Comparison of ENCODE assay signal across 8 cellular contexts in the genomic region with DNA sequence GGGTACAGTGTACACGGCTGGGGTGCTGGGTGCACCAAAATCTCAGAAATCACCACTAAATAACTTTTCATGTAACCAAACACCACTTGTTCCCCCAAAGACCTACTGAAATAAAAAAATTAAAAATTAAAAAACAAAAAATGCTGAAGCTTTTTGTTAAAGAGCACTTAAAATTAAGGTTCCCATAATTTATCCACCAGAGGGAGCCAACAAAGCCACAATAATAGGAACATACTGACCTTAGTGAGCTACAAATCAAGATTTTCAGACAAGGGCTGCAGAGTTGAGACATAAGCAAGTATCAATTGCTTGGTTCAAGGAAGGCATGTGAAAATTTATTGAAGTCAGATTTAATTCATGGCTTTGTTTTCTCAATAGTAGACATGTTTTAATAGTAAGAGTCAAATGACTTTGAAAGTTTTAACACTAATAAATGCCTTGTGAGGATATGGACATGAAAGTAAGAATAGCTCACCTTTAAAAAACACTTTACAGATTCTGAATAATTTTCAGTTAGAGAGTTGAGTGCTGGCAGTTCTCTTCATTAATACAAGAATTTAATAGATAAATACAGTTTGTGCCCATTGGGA. TPM values are rescaled to one million over a fixed set of nuclear protein-coding genes. Genes with fewer than 3 reads are reported as not detected.
DNase-seq lines count a peak whose midpoint lies in the region; ATAC-seq and TF ChIP-seq lines count a peak whose summit lies in the region.

No MANE protein-coding gene starts in this region.

- H3K36me3 ChIP-seq in right atrium auricular region: no peaks in the 10 kb centered on the region
- no peaks in the 10 kb centered on the region for H3K36me3 ChIP-seq in SU-DHL-6 (ENCODE audit: low read length)

- no peaks in the 10 kb centered on the region for H3K9me3 ChIP-seq in right atrium auricular region
- no peaks in the 10 kb centered on the region for H3K9me3 ChIP-seq in SU-DHL-6 (ENCODE audit: insufficient read depth, low read length)

- no peaks in the 10 kb centered on the region for H3F3A ChIP-seq in SU-DHL-6 (ENCODE audit: insufficient read depth)

- H3K27me3 Mint-ChIP-seq in glutamatergic neuron (ENCODE audit: unreplicated experiment): no peaks in the 10 kb centered on the region
- no peaks in the 10 kb centered on the region for H3K27me3 Mint-ChIP-seq in activated naive CD4-positive, alpha-beta T cell treated with anti-CD3 and anti-CD28 coated beads for 36 hours (ENCODE audit: low read depth)

- H3K27me3 ChIP-seq in right atrium auricular region: no peaks in the 10 kb centered on the region
- H3K27me3 ChIP-seq in SU-DHL-6 (ENCODE audit: low read length): no peaks in the 10 kb centered on the region

- no peaks in the 10 kb centered on the region for H3K36me3 Mint-ChIP-seq in glutamatergic neuron (ENCODE audit: unreplicated experiment)
- H3K36me3 Mint-ChIP-seq in activated naive CD4-positive, alpha-beta T cell treated with anti-CD3 and anti-CD28 coated beads for 36 hours (ENCODE audit: low read depth): no peaks in the 10 kb centered on the region

- CTCF ChIA-PET in activated naive CD4-positive, alpha-beta T cell treated with anti-CD3 and anti-CD28 coated beads for 36 hours (lab: Charles Lee): interaction anchor here (0.6 to 1.8 kb wide), 8 partner anchors 12 to 279 kb away, joined by 3 to 5 read pairs (median 4); no protein-coding TSS in a partner anchor

- no peak overlapping the region for H3K4me2 ChIP-seq in SU-DHL-6 (ENCODE audit: low read depth, low read length, poor library complexity, severe bottlenecking)

- no peak overlapping the region for H3K9ac ChIP-seq in SU-DHL-6 (ENCODE audit: low read length)

- H3K79me2 ChIP-seq in SU-DHL-6 (ENCODE audit: insufficient read depth, low read length): no peaks in the 10 kb centered on the region

- no peak for ATAC-seq in left cardiac atrium
- ATAC-seq in GM19455 (IDR thresholded peaks at IDR 0.05; ENCODE audit: unreplicated experiment): no peak
- no peak for ATAC-seq in HG03439 (IDR thresholded peaks at IDR 0.05; ENCODE audit: unreplicated experiment)

- no peaks in the 10 kb centered on the region for H3K9me2 ChIP-seq in SU-DHL-6 (replicated peaks; ENCODE audit: insufficient read depth, low read length)

- DNase-seq in right atrium auricular region (ENCODE audit: low spot score) (no peak), left cardiac atrium (no peak), glutamatergic neuron (no peak)
- no peak for DNase-seq in activated naive CD4-positive, alpha-beta T cell treated with anti-CD3 and anti-CD28 coated beads for 36 hours
- DNase-seq in activated CD8-positive, alpha-beta memory T cell treated with anti-CD3 and anti-CD28 coated beads, Interleukin-2, amount 50 U/mL, for 48 hours: no peak

- no peaks in the 10 kb centered on the region for H4K20me1 ChIP-seq in SU-DHL-6 (ENCODE audit: low read depth, low read length)

- no peak overlapping the region for H3K27ac Mint-ChIP-seq in glutamatergic neuron (ENCODE audit: unreplicated experiment)
- H3K27ac Mint-ChIP-seq in activated naive CD4-positive, alpha-beta T cell treated with anti-CD3 and anti-CD28 coated beads for 36 hours: no peak overlapping the region

- no peak overlapping the region for H3K4me3 Mint-ChIP-seq in glutamatergic neuron (ENCODE audit: unreplicated experiment)
- H3K4me3 Mint-ChIP-seq in activated naive CD4-positive, alpha-beta T cell treated with anti-CD3 and anti-CD28 coated beads for 36 hours: no peak overlapping the region

- H3K9me3 Mint-ChIP-seq in glutamatergic neuron (ENCODE audit: unreplicated experiment): peaks cover 7% of the 10 kb centered on the region
- H3K9me3 Mint-ChIP-seq in activated naive CD4-positive, alpha-beta T cell treated with anti-CD3 and anti-CD28 coated beads for 36 hours: no peaks in the 10 kb centered on the region

- H3K4me3 ChIP-seq in right atrium auricular region: no peak overlapping the region
- H3K4me3 ChIP-seq in SU-DHL-6 (ENCODE audit: insufficient read depth, low read length, poor library complexity, severe bottlenecking): no peak overlapping the region

- H3K4me1 Mint-ChIP-seq in glutamatergic neuron (ENCODE audit: low read depth, unreplicated experiment): peaks cover 22% of the 10 kb centered on the region
- H3K4me1 Mint-ChIP-seq in activated naive CD4-positive, alpha-beta T cell treated with anti-CD3 and anti-CD28 coated beads for 36 hours (ENCODE audit: low read depth): no peaks in the 10 kb centered on the region

- TF ChIP-seq CTCF in right atrium auricular region (IDR thresholded peaks at IDR 0.05) (peak; percentile 18 to 64), SU-DHL-6 (IDR thresholded peaks at IDR 0.05; ENCODE audit: insufficient read depth, low read length, poor library complexity, severe bottlenecking) (peak; percentile 33), glutamatergic neuron (IDR thresholded peaks at IDR 0.05; ENCODE audit: partially characterized antibody, unreplicated experiment) (peak; percentile 64)

- H3K27ac ChIP-seq in right atrium auricular region (no peak overlapping the region), SU-DHL-6 (ENCODE audit: low read depth, low read length) (no peak overlapping the region)

- no peak overlapping the region for H2AFZ ChIP-seq in SU-DHL-6 (ENCODE audit: low read depth, low read length, severe bottlenecking)

- intact Hi-C loops in left cardiac atrium (cut with DNase I): no loop called here
- intact Hi-C loops in activated naive CD4-positive, alpha-beta T cell treated with anti-CD3 and anti-CD28 coated beads for 36 hours (cut with micrococcal nuclease): loop anchor here (1.0 kb wide), 1 partner anchor 280 kb away; no protein-coding TSS in a partner anchor

- no peaks in the 10 kb centered on the region for H3K4me1 ChIP-seq in right atrium auricular region

RNA-seq across cellular contexts. Expression of a gene that starts 43.0 kb away (rescaled TPM):
- total RNA-seq in right atrium auricular region (100 to 1,000 TPM in 1 of 2 donors, 10 to 100 TPM in 1; 53.3 to 124 TPM), left cardiac atrium (10 to 100 TPM; 66.0 to 69.2 TPM), glutamatergic neuron (ENCODE audit: unreplicated experiment) (55.8 TPM)
- total RNA-seq in activated naive CD4-positive, alpha-beta T cell treated with anti-CD3 and anti-CD28 coated beads for 36 hours: 10 to 100 TPM; 44.7 to 49.4 TPM
